Comparison of ENCODE assay signal across 1 cellular context in genomic region chr2:68742638-68743037, GRCh38.
TF ChIP-seq lines count a peak whose summit lies in the region.

No MANE protein-coding gene starts in this region.

TF ChIP-seq in HepG2, 621 proteins besides CTCF, POLR2A, EP300 and RAD21 (continued from another document):
- no peak for TF ChIP-seq MNT (IDR thresholded peaks at IDR 0.05)
- no peak for TF ChIP-seq NKX3-1 (CRISPR knock-in tag; IDR thresholded peaks at IDR 0.05)
- no peak for TF ChIP-seq ZNF713 (CRISPR knock-in tag; IDR thresholded peaks at IDR 0.05)
- TF ChIP-seq, protein P1, sequence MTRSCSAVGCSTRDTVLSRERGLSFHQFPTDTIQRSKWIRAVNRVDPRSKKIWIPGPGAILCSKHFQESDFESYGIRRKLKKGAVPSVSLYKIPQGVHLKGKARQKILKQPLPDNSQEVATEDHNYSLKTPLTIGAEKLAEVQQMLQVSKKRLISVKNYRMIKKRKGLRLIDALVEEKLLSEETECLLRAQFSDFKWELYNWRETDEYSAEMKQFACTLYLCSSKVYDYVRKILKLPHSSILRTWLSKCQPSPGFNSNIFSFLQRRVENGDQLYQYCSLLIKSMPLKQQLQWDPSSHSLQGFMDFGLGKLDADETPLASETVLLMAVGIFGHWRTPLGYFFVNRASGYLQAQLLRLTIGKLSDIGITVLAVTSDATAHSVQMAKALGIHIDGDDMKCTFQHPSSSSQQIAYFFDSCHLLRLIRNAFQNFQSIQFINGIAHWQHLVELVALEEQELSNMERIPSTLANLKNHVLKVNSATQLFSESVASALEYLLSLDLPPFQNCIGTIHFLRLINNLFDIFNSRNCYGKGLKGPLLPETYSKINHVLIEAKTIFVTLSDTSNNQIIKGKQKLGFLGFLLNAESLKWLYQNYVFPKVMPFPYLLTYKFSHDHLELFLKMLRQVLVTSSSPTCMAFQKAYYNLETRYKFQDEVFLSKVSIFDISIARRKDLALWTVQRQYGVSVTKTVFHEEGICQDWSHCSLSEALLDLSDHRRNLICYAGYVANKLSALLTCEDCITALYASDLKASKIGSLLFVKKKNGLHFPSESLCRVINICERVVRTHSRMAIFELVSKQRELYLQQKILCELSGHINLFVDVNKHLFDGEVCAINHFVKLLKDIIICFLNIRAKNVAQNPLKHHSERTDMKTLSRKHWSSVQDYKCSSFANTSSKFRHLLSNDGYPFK (CRISPR knock-in tag; IDR thresholded peaks at IDR 0.05; ENCODE audit: borderline replicate concordance), result no peak
- TF ChIP-seq ZBTB8A (CRISPR knock-in tag; IDR thresholded peaks at IDR 0.05; ENCODE audit: borderline replicate concordance, low read depth), result no peak
TF ChIP-seq in HepG2: peak in this region for 0.
